ENCODE assay signal across 11 cellular contexts in the genomic region with DNA sequence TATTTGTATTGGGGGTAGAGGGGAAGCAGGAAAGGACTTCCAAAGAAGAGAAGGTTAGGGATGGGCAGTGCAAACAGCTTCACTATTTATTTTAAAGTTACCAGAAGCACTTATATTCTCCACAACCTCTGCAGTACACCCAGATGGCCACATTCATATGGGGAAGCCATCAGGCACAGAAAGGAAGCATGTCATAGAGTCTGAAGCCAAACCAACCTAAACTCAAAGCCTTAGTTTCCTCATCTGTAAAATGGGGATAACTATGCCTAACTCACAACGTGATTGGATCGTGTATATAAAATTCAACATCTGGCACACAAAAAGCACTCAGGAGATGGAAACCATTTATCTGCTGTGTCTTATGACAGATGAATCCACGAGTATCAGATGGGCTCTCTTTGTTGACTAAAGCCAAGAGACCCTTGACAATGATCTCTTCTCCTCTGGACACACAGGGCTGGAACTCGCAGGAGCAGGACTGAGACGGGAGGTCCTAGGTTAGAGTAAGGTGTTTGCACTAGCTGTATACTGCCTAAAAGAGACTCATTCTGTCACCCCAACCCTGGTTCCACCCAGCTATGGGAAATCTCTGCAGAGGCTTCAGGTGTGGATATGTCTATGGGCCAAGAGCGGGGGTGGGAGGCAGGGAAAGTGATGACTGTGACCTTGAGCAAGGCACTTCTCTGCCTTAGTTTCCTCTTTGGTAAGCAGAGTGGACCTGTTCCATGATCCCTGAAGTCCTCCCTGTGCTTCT. TPM values are rescaled to one million over a fixed set of nuclear protein-coding genes. Genes with fewer than 3 reads are reported as not detected.
A peak's percentile ranks its signal among the peaks of the same experiment; 100 is the strongest.
DNase-seq lines count a peak whose midpoint lies in the region; ATAC-seq, FAIRE-seq and TF ChIP-seq lines count a peak whose summit lies in the region.
"Had no signal": no experiment of that assay in that cellular context is flagged by ENCODE, and none has a peak within 500 bp of the region (broad histone marks: within the 10 kb centered on the region; RNA-seq: fewer than 3 reads in every experiment).

No MANE protein-coding gene starts in this region.

- H3K36me3 ChIP-seq in left ventricle myocardium inferior (no peaks in the 10 kb centered on the region), fibroblast of lung (ENCODE audit: control insufficient read depth, insufficient read depth, low read length) (no peaks in the 10 kb centered on the region)
- H3K36me3 ChIP-seq: esophagus muscularis mucosa had no signal

- peak overlapping the region; percentile 92 for H3K4me2 ChIP-seq in fibroblast of lung (ENCODE audit: extremely low read depth, insufficient read depth, low read length)

- H3K4me3 Mint-ChIP-seq in type B pancreatic cell: peak overlapping the region; percentile 97

- ATAC-seq in left cardiac atrium: no peak

- no peak for TF ChIP-seq POLR2A in NB4 (IDR thresholded peaks at IDR 0.05; ENCODE audit: extremely low read depth, insufficient read length)
- TF ChIP-seq POLR2A in GM12892 (IDR thresholded peaks at IDR 0.05; ENCODE audit: low read depth, low read length): no peak

- peaks cover 41% of the 10 kb centered on the region for H3K4me1 Mint-ChIP-seq in type B pancreatic cell (ENCODE audit: unreplicated experiment)

- H3K79me2 ChIP-seq in fibroblast of lung (ENCODE audit: control insufficient read depth, insufficient read depth, low read length): no peaks in the 10 kb centered on the region

- H3K9me3 ChIP-seq in left ventricle myocardium inferior (replicated peaks) (no peaks in the 10 kb centered on the region), fibroblast of lung (ENCODE audit: control insufficient read depth, insufficient read depth, low read depth, low read length) (no peaks in the 10 kb centered on the region)
- H3K9me3 ChIP-seq: esophagus muscularis mucosa had no signal

- H2AFZ ChIP-seq in fibroblast of lung (ENCODE audit: low read length): no peak overlapping the region

- no peaks in the 10 kb centered on the region for H3K27me3 ChIP-seq in left ventricle myocardium inferior (ENCODE audit: low read depth)
- no peaks in the 10 kb centered on the region for H3K27me3 ChIP-seq in fibroblast of lung (ENCODE audit: control insufficient read depth, insufficient read depth, low read length)
- H3K27me3 ChIP-seq: esophagus muscularis mucosa had no signal

- peak overlapping the region; percentile 93 for H3K27ac Mint-ChIP-seq in type B pancreatic cell

- peaks cover 26% of the 10 kb centered on the region for H3K4me1 ChIP-seq in left ventricle myocardium inferior
- peaks cover 3% of the 10 kb centered on the region for H3K4me1 ChIP-seq in fibroblast of lung (ENCODE audit: control insufficient read depth, extremely low read depth, insufficient read depth, low read length)

- DNase-seq in left ventricle myocardium inferior (no peak), left cardiac atrium (no peak), NB4 (ENCODE audit: low read depth) (peak; percentile 60), fibroblast of lung (ENCODE audit: low read depth in 2 of 2) (peak in 1 of 2 donors; percentile 17), type B pancreatic cell (ENCODE audit: extremely low spot score, unreplicated experiment) (peak; percentile 25), NCI-H1092 treated with DMSO at 0.1 percent for 48 hours (lab: John Stamatoyannopoulos, UW) (no peak), GM12892 (ENCODE audit: insufficient read length) (no peak), COLO829 (ENCODE audit: low spot score) (no peak)
- DNase-seq: SW 1271 had no signal

- peaks cover 8% of the 10 kb centered on the region for H3K27me3 Mint-ChIP-seq in type B pancreatic cell

- no peak overlapping the region for H3K9ac ChIP-seq in fibroblast of lung (ENCODE audit: insufficient read depth, low read length)

- no peaks in the 10 kb centered on the region for H3K9me3 Mint-ChIP-seq in type B pancreatic cell

- peaks cover 6% of the 10 kb centered on the region for H3K36me3 Mint-ChIP-seq in type B pancreatic cell

- FAIRE-seq in GM12892 (lab: Jason Lieb, UNC): no peak
- FAIRE-seq: GM12891 had no signal

- intact Hi-C loops in left ventricle myocardium inferior (cut with micrococcal nuclease): no loop called here
- intact Hi-C loops in left cardiac atrium (cut with DNase I): no loop called here

- TF ChIP-seq CTCF in left ventricle myocardium inferior (IDR thresholded peaks at IDR 0.05; ENCODE audit: borderline replicate concordance) (peak; percentile 11), NB4 (IDR thresholded peaks at IDR 0.05; ENCODE audit: low read depth, low read length) (no peak), fibroblast of lung (conservative IDR thresholded peaks at IDR 0.05 in 1 of 2, IDR thresholded peaks at IDR 0.05 in 1 of 2; ENCODE audit: low read depth in 1 of 2, low read length in 2 of 2) (peak in 1 of 2 donors; percentile 21), type B pancreatic cell (conservative IDR thresholded peaks at IDR 0.05) (peak; percentile 56)

- H3K4me3 ChIP-seq in left ventricle myocardium inferior: peak overlapping the region; percentile 77
- H3K4me3 ChIP-seq in NB4 (ENCODE audit: low read depth, low read length): no peak overlapping the region
- peak overlapping the region in 2 of 4 experiments; percentile 79 for H3K4me3 ChIP-seq in fibroblast of lung (replicated peaks in 1 of 4; ENCODE audit: control extremely low read depth in 1 of 4, insufficient read depth in 1 of 4, low read depth in 3 of 4, low read length in 4 of 4)

- H4K20me1 ChIP-seq in fibroblast of lung (ENCODE audit: control insufficient read depth, extremely low read depth, insufficient read depth, low read length): no peaks in the 10 kb centered on the region

- H3K27ac ChIP-seq in left ventricle myocardium inferior (replicated peaks) (no peak overlapping the region), fibroblast of lung (ENCODE audit: insufficient read depth, low read length) (no peak overlapping the region)
- H3K27ac ChIP-seq: esophagus muscularis mucosa had no signal

RNA-seq across cellular contexts. Expression of a gene that starts 1.8 kb away (rescaled TPM):
- total RNA-seq in left ventricle myocardium inferior (2.1 TPM), left cardiac atrium (1 to 10 TPM; 1.3 to 1.5 TPM), fibroblast of lung (0.66 and 0.77 TPM in 2 replicates), type B pancreatic cell (ENCODE audit: low replicate concordance) (14.0 and 24.4 TPM in 2 replicates)
- 0.48 and 1.5 TPM in 2 replicates for polyA plus RNA-seq in fibroblast of lung
- polyA plus RNA-seq in fibroblast of lung (2012): 1.1 and 2.3 TPM in 2 replicates
- polyA minus RNA-seq in fibroblast of lung (ENCODE audit: low replicate concordance): 4.2 and 7.1 TPM in 2 replicates
- 0.15 TPM for polyA plus RNA-seq in GM12892 (2012; ENCODE audit: missing spikeins)

RNA-seq across cellular contexts. Expression of a gene that starts 56.4 kb away (rescaled TPM):
- 3.4 TPM for total RNA-seq in left ventricle myocardium inferior
- total RNA-seq in left cardiac atrium: 1 to 10 TPM; 4.8 to 7.3 TPM
- total RNA-seq in fibroblast of lung: 5.3 and 8.5 TPM in 2 replicates
- polyA plus RNA-seq in fibroblast of lung: 5.1 and 8.9 TPM in 2 replicates
- 2.4 and 4.2 TPM in 2 replicates for polyA plus RNA-seq in fibroblast of lung (2012)
- 4.3 and 5.0 TPM in 2 replicates for polyA minus RNA-seq in fibroblast of lung (ENCODE audit: low replicate concordance)
- total RNA-seq in type B pancreatic cell (ENCODE audit: low replicate concordance): 3.1 and 31.3 TPM in 2 replicates
- 14.2 TPM for polyA plus RNA-seq in GM12892 (2012; ENCODE audit: missing spikeins)

Comparison
In these comparisons a context has a peak if more than half of its experiments do, and no peak if none do; other contexts are left out.
1. DNase-seq: peak in NB4 (single experiment) and type B pancreatic cell (single experiment); none in left ventricle myocardium inferior (single experiment), left cardiac atrium (single experiment), NCI-H1092 treated with DMSO at 0.1 percent for 48 hours (single experiment), GM12892 (single experiment) and COLO829 (single experiment).